8 cellular contexts compared by ENCODE assay signal in genomic region chr6:149318581-149319286, GRCh38. TPM values are rescaled to one million over a fixed set of nuclear protein-coding genes. Genes with fewer than 3 reads are reported as not detected.
DNase-seq lines count a peak whose midpoint lies in the region; ATAC-seq and TF ChIP-seq lines count a peak whose summit lies in the region.

No MANE protein-coding gene starts in this region.

- H3K27ac Mint-ChIP-seq in activated CD4-positive, alpha-beta T cell treated with anti-CD3 and anti-CD28 coated beads for 36 hours, result peak overlapping the region; percentile 96
- H3K27ac Mint-ChIP-seq in H9, result peak overlapping the region; percentile 31 to 94 (median 89)
- H3K27ac Mint-ChIP-seq in chondrocyte (ENCODE audit: unreplicated experiment), result peak overlapping the region; percentile 79

- H3K9me3 ChIP-seq in H9 (ENCODE audit: control insufficient read depth, low read depth, low read length), result no peaks in the 10 kb centered on the region
- H3K9me3 ChIP-seq in aorta (ENCODE audit: control insufficient read depth, low read length), result no peaks in the 10 kb centered on the region

- H3K4me2 ChIP-seq in H9 (ENCODE audit: insufficient read depth, insufficient read length, low read length), result peak overlapping the region; percentile 69

- H3T11ph ChIP-seq in H9 (ENCODE audit: low read length), result no peak overlapping the region

- no peak overlapping the region for H2BK5ac ChIP-seq in H9 (ENCODE audit: insufficient read length, low read length)

- POLR2A ChIA-PET in activated CD4-positive, alpha-beta T cell treated with anti-CD3 and anti-CD28 coated beads for 36 hours (lab: Charles Lee), result interaction anchor here (0.6 to 1.2 kb wide), 2 partner anchors 113 to 168 kb away, joined by 3 to 4 read pairs; no protein-coding TSS in a partner anchor

- H2BK120ac ChIP-seq in H9 (ENCODE audit: low read depth, low read length, poor library complexity, severe bottlenecking), result no peak overlapping the region

- H3K9ac ChIP-seq in H9 (ENCODE audit: extremely low read depth, insufficient read length, low read length), result peak overlapping the region; percentile 48

- no peaks in the 10 kb centered on the region for H3K9me3 Mint-ChIP-seq in activated CD4-positive, alpha-beta T cell treated with anti-CD3 and anti-CD28 coated beads for 36 hours (ENCODE audit: low read depth)
- H3K9me3 Mint-ChIP-seq in H9, result no peaks in the 10 kb centered on the region
- no peaks in the 10 kb centered on the region for H3K9me3 Mint-ChIP-seq in chondrocyte (ENCODE audit: low read depth)

- H3K23me2 ChIP-seq in H9 (ENCODE audit: insufficient read length, low read depth, low read length, poor library complexity, severe bottlenecking), result peaks cover 7% of the 10 kb centered on the region

- H2AFZ ChIP-seq in H9 (ENCODE audit: low read length), result no peak overlapping the region

- H3K27me3 ChIP-seq in H9 (ENCODE audit: insufficient read depth, low read length), result no peaks in the 10 kb centered on the region
- H3K27me3 ChIP-seq in aorta (ENCODE audit: control insufficient read depth in 1 of 2, insufficient read depth in 2 of 2, low read length in 1 of 2), result no peaks in the 10 kb centered on the region

- H3K4me1 ChIP-seq in H9 (ENCODE audit: insufficient read depth, low read length) (no peaks in the 10 kb centered on the region), aorta (ENCODE audit: control insufficient read depth in 1 of 2, insufficient read depth in 2 of 2, low read length in 2 of 2) (peaks cover 0 to 2% of the 10 kb centered on the region in 2 donors)

- peaks cover 2% of the 10 kb centered on the region for H3K79me1 ChIP-seq in H9 (ENCODE audit: insufficient read depth, low read depth, low read length, poor library complexity, severe bottlenecking)

- no peak overlapping the region for H4K91ac ChIP-seq in H9 (ENCODE audit: insufficient read length, low read depth, low read length)

- WGBS in H9 (ENCODE audit: extremely low coverage, insufficient read length, low lambda C conversion rate), result no CpG with 5 or more reads among the region's 14 CpGs
- 1% methylated on average over 14 of the region's 14 CpGs for WGBS in aorta, 2 donors

- no peak overlapping the region for H4K5ac ChIP-seq in H9 (ENCODE audit: insufficient read length, low read depth, low read length)

- CTCF ChIA-PET in activated CD4-positive, alpha-beta T cell treated with anti-CD3 and anti-CD28 coated beads for 36 hours (lab: Charles Lee), result interaction anchor here (1.2 to 1.6 kb wide), 2 partner anchors 179 to 184 kb away, joined by 3 read pairs; no protein-coding TSS in a partner anchor

- H2AK5ac ChIP-seq in H9 (ENCODE audit: insufficient read length, low read length), result no peak overlapping the region

- no peak overlapping the region for H3K56ac ChIP-seq in H9 (ENCODE audit: insufficient read length, low read depth, low read length)

- no peak overlapping the region for H3K23ac ChIP-seq in H9 (ENCODE audit: insufficient read length, low read depth, low read length)

- no peaks in the 10 kb centered on the region for H4K20me1 ChIP-seq in H9 (ENCODE audit: control insufficient read depth, insufficient read depth, insufficient read length)

- intact Hi-C loops in activated CD4-positive, alpha-beta T cell treated with anti-CD3 and anti-CD28 coated beads for 36 hours (cut with DNase I, micrococcal nuclease), result loop anchor here (1.0 to 5.0 kb wide), 14 partner anchors 18 to 1279 kb away; partner anchors contain the start of genes PLEKHG1 (in 1 of the 2) and ZC3H12D (in 1 of the 2)
- intact Hi-C loops in aorta (cut with DNase I), result loop anchor here in 1 of 2 donors (5.0 to 10.0 kb wide), 2 partner anchors 104 to 234 kb away; no protein-coding TSS in a partner anchor

- no peak overlapping the region for H2BK20ac ChIP-seq in H9 (ENCODE audit: low read depth, low read length, poor library complexity, severe bottlenecking)

- no peak overlapping the region for H4K8ac ChIP-seq in H9 (replicated peaks; ENCODE audit: insufficient read length, low read depth, low read length)

- TF ChIP-seq CTCF in H9 (conservative IDR thresholded peaks at IDR 0.05), result no peak
- no peak for TF ChIP-seq CTCF in chondrocyte (IDR thresholded peaks at IDR 0.05)

- peak overlapping the region; percentile 63 to 100 for H3K4me3 ChIP-seq in aorta (ENCODE audit: low read length in 2 of 2)

- no peak overlapping the region for H2BK15ac ChIP-seq in H9 (ENCODE audit: low read depth, low read length)

- no peak overlapping the region for H3K18ac ChIP-seq in H9 (ENCODE audit: insufficient read length, low read depth, low read length)

- peak overlapping the region; percentile 88 for H3K4me3 Mint-ChIP-seq in activated CD4-positive, alpha-beta T cell treated with anti-CD3 and anti-CD28 coated beads for 36 hours
- peak overlapping the region; percentile 91 to 95 for H3K4me3 Mint-ChIP-seq in H9
- H3K4me3 Mint-ChIP-seq in chondrocyte (ENCODE audit: unreplicated experiment), result peak overlapping the region; percentile 80

- peaks cover 23% of the 10 kb centered on the region for H3K36me3 Mint-ChIP-seq in activated CD4-positive, alpha-beta T cell treated with anti-CD3 and anti-CD28 coated beads for 36 hours (ENCODE audit: low read depth)
- no peaks in the 10 kb centered on the region for H3K36me3 Mint-ChIP-seq in H9 (ENCODE audit: insufficient read depth in 1 of 3, low read depth in 3 of 3)
- no peaks in the 10 kb centered on the region for H3K36me3 Mint-ChIP-seq in chondrocyte (ENCODE audit: low read depth)

- no peak overlapping the region for H3K14ac ChIP-seq in H9 (ENCODE audit: insufficient read depth, low read length)

- ATAC-seq in activated CD4-positive, alpha-beta T cell treated with anti-CD3 and anti-CD28 coated beads for 36 hours, result peak; percentile 37
- no peak for ATAC-seq in aorta (ENCODE audit: low FRiP score)

- H3K27me3 Mint-ChIP-seq in activated CD4-positive, alpha-beta T cell treated with anti-CD3 and anti-CD28 coated beads for 36 hours, result no peaks in the 10 kb centered on the region
- no peaks in the 10 kb centered on the region for H3K27me3 Mint-ChIP-seq in H9 (ENCODE audit: low read depth)
- no peaks in the 10 kb centered on the region for H3K27me3 Mint-ChIP-seq in chondrocyte (ENCODE audit: low read depth)

- DNase-seq in activated CD4-positive, alpha-beta T cell treated with anti-CD3 and anti-CD28 coated beads for 36 hours, result no peak
- DNase-seq in activated CD4-positive, alpha-beta T cell treated with anti-CD3 and anti-CD28 coated beads, Interleukin-2, amount 50 U/mL, for 48 hours, result no peak
- no peak for DNase-seq in H9
- DNase-seq in OCI-M1 (lab: John Stamatoyannopoulos, UW), result peak; percentile 75
- DNase-seq in chondrocyte (ENCODE audit: low spot score), result no peak
- peak; percentile 54 for DNase-seq in midbrain (lab: John Stamatoyannopoulos, UW)
- no peak for DNase-seq in aorta
- DNase-seq in NCI-H774 (lab: John Stamatoyannopoulos, UW), result no peak

- H3K79me2 ChIP-seq in H9 (ENCODE audit: insufficient read depth, low read length), result peaks cover 26% of the 10 kb centered on the region; the same call in 1 of the 2 replicates

- H3K27ac ChIP-seq in H9 (ENCODE audit: insufficient read length, low read depth, low read length) (no peak overlapping the region), aorta (ENCODE audit: low read depth in 1 of 2, low read length in 2 of 2) (peak overlapping the region; percentile 45 to 78)

- H3K36me3 ChIP-seq in aorta (ENCODE audit: control insufficient read depth in 1 of 2, insufficient read depth in 2 of 2, low read length in 1 of 2), result no peaks in the 10 kb centered on the region

- no peak overlapping the region for H3K4ac ChIP-seq in H9 (ENCODE audit: low read depth, low read length)

- H3K4me1 Mint-ChIP-seq in activated CD4-positive, alpha-beta T cell treated with anti-CD3 and anti-CD28 coated beads for 36 hours, result peaks cover 39% of the 10 kb centered on the region
- H3K4me1 Mint-ChIP-seq in H9 (peaks cover 36 to 38% of the 10 kb centered on the region in 2 experiments), chondrocyte (ENCODE audit: low read depth) (peaks cover 54% of the 10 kb centered on the region)

- no peak overlapping the region for H2BK12ac ChIP-seq in H9 (ENCODE audit: insufficient read length, low read depth, low read length)

RNA-seq across cellular contexts. Expression of gene TAB2, which starts 1.2 kb away (rescaled TPM):
- 10 to 100 TPM; 65.8 to 94.1 TPM for total RNA-seq in activated CD4-positive, alpha-beta T cell treated with anti-CD3 and anti-CD28 coated beads for 36 hours
- total RNA-seq in H9 (2021), result 55.7 and 56.2 TPM in 2 replicates
- 49.3 to 54.9 TPM (median 54.1 TPM) in 3 replicates for total RNA-seq in chondrocyte
- 10 to 100 TPM; 68.1 to 68.6 TPM for total RNA-seq in aorta
- 10 to 100 TPM; 22.2 to 49.6 TPM for polyA plus RNA-seq in aorta

Comparison
In these comparisons a context has a peak if more than half of its experiments do, and no peak if none do; other contexts are left out.
1. DNase-seq: peak in OCI-M1 (single experiment) and midbrain (single experiment); none in activated CD4-positive, alpha-beta T cell treated with anti-CD3 and anti-CD28 coated beads for 36 hours (single experiment), activated CD4-positive, alpha-beta T cell treated with anti-CD3 and anti-CD28 coated beads, Interleukin-2, amount 50 U/mL, for 48 hours (0 of 2), H9 (single experiment), chondrocyte (single experiment), aorta (0 of 2) and NCI-H774 (single experiment).
2. Peak in every context shown above with its lines, with median percentiles within 50 percentile points of each other: H3K27ac Mint-ChIP-seq and H3K4me3 Mint-ChIP-seq.